ENCODE assay signal across 13 cellular contexts in genomic region chrX:44997888-44998287, GRCh38.
A peak's percentile ranks its signal among the peaks of the same experiment; 100 is the strongest.
DNase-seq lines count a peak whose midpoint lies in the region; ATAC-seq and TF ChIP-seq lines count a peak whose summit lies in the region.
"Had no signal": no experiment of that assay in that cellular context is flagged by ENCODE, and none has a peak within 500 bp of the region (broad histone marks: within the 10 kb centered on the region; RNA-seq: fewer than 3 reads in every experiment).

No MANE protein-coding gene starts in this region.

- no peaks in the 10 kb centered on the region for H3K27me3 Mint-ChIP-seq in activated naive CD4-positive, alpha-beta T cell treated with anti-CD3 and anti-CD28 coated beads, Interleukin-2, amount 50 U/mL, for 24 hours
- H3K27me3 Mint-ChIP-seq in type B pancreatic cell: no peaks in the 10 kb centered on the region

- peak overlapping the region; percentile 43 for H3K27ac ChIP-seq in colonic mucosa
- H3K27ac ChIP-seq: right atrium auricular region, tibial nerve had no signal

- peak; percentile 47 for ATAC-seq in HG02798 (IDR thresholded peaks at IDR 0.05; ENCODE audit: poor library complexity, unreplicated experiment)

- peak overlapping the region; percentile 50 for H3K4me3 Mint-ChIP-seq in activated naive CD4-positive, alpha-beta T cell treated with anti-CD3 and anti-CD28 coated beads, Interleukin-2, amount 50 U/mL, for 24 hours
- H3K4me3 Mint-ChIP-seq in type B pancreatic cell: peak overlapping the region; percentile 1
- H3K4me3 Mint-ChIP-seq: endodermal cell had no signal

- TF ChIP-seq CTCF in colonic mucosa (IDR thresholded peaks at IDR 0.05) (no peak), type B pancreatic cell (conservative IDR thresholded peaks at IDR 0.05) (no peak)

- H3K4me1 Mint-ChIP-seq in activated naive CD4-positive, alpha-beta T cell treated with anti-CD3 and anti-CD28 coated beads, Interleukin-2, amount 50 U/mL, for 24 hours: peaks cover 67% of the 10 kb centered on the region
- peaks cover 6% of the 10 kb centered on the region for H3K4me1 Mint-ChIP-seq in type B pancreatic cell (ENCODE audit: unreplicated experiment)

- no peaks in the 10 kb centered on the region for H3K9me3 ChIP-seq in colonic mucosa
- H3K9me3 ChIP-seq: right atrium auricular region, tibial nerve had no signal

- no peaks in the 10 kb centered on the region for H3K27me3 ChIP-seq in colonic mucosa
- H3K27me3 ChIP-seq: right atrium auricular region, tibial nerve had no signal

- no peak for DNase-seq in activated naive CD4-positive, alpha-beta T cell treated with Interleukin-2 at 50 U/mL for 16 hours
- DNase-seq in colonic mucosa: no peak
- DNase-seq in type B pancreatic cell (ENCODE audit: extremely low spot score, unreplicated experiment): no peak
- no peak for DNase-seq in NCI-H187 (lab: John Stamatoyannopoulos, UW)
- DNase-seq in SHP77 treated with DMSO at 0.1 percent for 48 hours (lab: John Stamatoyannopoulos, UW): no peak
- no peak for DNase-seq in retina
- DNase-seq: activated CD4-positive, alpha-beta T cell treated with anti-CD3 and anti-CD28 coated beads for 48 hours; aorta; endodermal cell had no signal

- intact Hi-C loops in colonic mucosa (cut with DNase I): no loop called here

- H3K4me1 ChIP-seq in colonic mucosa: peaks cover 34% of the 10 kb centered on the region

- H3K27ac Mint-ChIP-seq in activated naive CD4-positive, alpha-beta T cell treated with anti-CD3 and anti-CD28 coated beads, Interleukin-2, amount 50 U/mL, for 24 hours: peak overlapping the region; percentile 86
- H3K27ac Mint-ChIP-seq in type B pancreatic cell: peak overlapping the region; percentile 10

- no peaks in the 10 kb centered on the region for H3K36me3 ChIP-seq in colonic mucosa
- H3K36me3 ChIP-seq: right atrium auricular region, tibial nerve had no signal

- no peak overlapping the region for H3K4me3 ChIP-seq in colonic mucosa
- H3K4me3 ChIP-seq: right atrium auricular region, tibial nerve had no signal

- peaks cover 4% of the 10 kb centered on the region for H3K9me3 Mint-ChIP-seq in activated naive CD4-positive, alpha-beta T cell treated with anti-CD3 and anti-CD28 coated beads, Interleukin-2, amount 50 U/mL, for 24 hours
- H3K9me3 Mint-ChIP-seq in type B pancreatic cell: peaks cover 6% of the 10 kb centered on the region

- no peak overlapping the region for H3K9ac ChIP-seq in colonic mucosa (ENCODE audit: low read depth in 2 of 2, low read length in 2 of 2)

- H3K36me3 Mint-ChIP-seq in activated naive CD4-positive, alpha-beta T cell treated with anti-CD3 and anti-CD28 coated beads, Interleukin-2, amount 50 U/mL, for 24 hours: peaks cover 14% of the 10 kb centered on the region
- H3K36me3 Mint-ChIP-seq in type B pancreatic cell: peaks cover 17% of the 10 kb centered on the region
